In the genomic region with DNA sequence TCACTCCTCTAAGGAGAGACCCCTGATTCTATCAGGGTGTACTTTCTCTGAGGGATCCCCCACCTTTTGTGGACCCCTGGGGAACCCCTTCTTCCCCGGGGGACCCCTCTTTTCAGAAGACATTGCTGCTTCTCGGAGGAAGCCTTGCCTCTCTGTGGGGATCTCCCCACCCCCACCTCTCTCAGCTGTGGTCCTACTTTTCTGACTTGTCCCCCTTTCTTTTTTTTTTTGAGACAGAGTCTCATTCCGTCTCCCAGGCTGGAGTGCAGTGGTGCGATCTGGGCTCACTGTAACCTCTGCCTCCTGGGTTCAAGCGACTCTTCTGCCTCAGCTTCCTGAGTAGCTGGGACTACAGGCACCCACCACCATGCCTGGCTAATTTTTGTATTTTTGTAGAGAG, we compare ENCODE assay signal across 8 cellular contexts. TPM values are rescaled to one million over a fixed set of nuclear protein-coding genes. Genes with fewer than 3 reads are reported as not detected.
A peak's percentile ranks its signal among the peaks of the same experiment; 100 is the strongest.
DNase-seq lines count a peak whose midpoint lies in the region; ATAC-seq and TF ChIP-seq lines count a peak whose summit lies in the region.

No MANE protein-coding gene starts in this region.

- H3K4me1 ChIP-seq in HAP-1 = peaks cover 14% of the 10 kb centered on the region

- H3K9me3 ChIP-seq in HAP-1 (peaks cover 7% of the 10 kb centered on the region; the same call in 1 of the 2 replicates), T-helper 17 cell (ENCODE audit: control insufficient read depth, low read length, poor library complexity, severe bottlenecking) (no peaks in the 10 kb centered on the region)

- H3K4me3 Mint-ChIP-seq in T-helper 17 cell = peak overlapping the region; percentile 98

- H3K27me3 ChIP-seq in HAP-1 (ENCODE audit: low read depth) = no peaks in the 10 kb centered on the region

- in situ Hi-C loops in HAP-1 (cut with MboI; ENCODE audit: low sequenced_read_pairs) = no loop called here

- peak overlapping the region in 17 of 21 experiments; percentile 83 to 96 (median 92) for H3K27ac ChIP-seq in skin epidermis

- no peak for TF ChIP-seq CTCF in fibroblast of villous mesenchyme (IDR thresholded peaks at IDR 0.05; ENCODE audit: insufficient read depth, low read depth, low read length)

- H3K36me3 Mint-ChIP-seq in T-helper 17 cell (ENCODE audit: low read depth) = no peaks in the 10 kb centered on the region

- no peaks in the 10 kb centered on the region for H3K27me3 Mint-ChIP-seq in T-helper 17 cell

- peaks cover 52% of the 10 kb centered on the region for H3K4me1 Mint-ChIP-seq in T-helper 17 cell

- ATAC-seq in T-helper 17 cell (no peak), HG03280 (IDR thresholded peaks at IDR 0.05; ENCODE audit: unreplicated experiment) (no peak)

- no peaks in the 10 kb centered on the region for H3K36me3 ChIP-seq in HAP-1 (replicated peaks)

- H3K4me3 ChIP-seq in HAP-1 (peak overlapping the region; percentile 73), fibroblast of villous mesenchyme (ENCODE audit: low read depth, low read length) (peak overlapping the region; percentile 92), skin epidermis (peak overlapping the region; percentile 59 to 93 (median 84))

- DNase-seq in HAP-1 (ENCODE audit: low spot score in 2 of 2) = no peak
- no peak for DNase-seq in T-helper 17 cell
- DNase-seq in fibroblast of villous mesenchyme (ENCODE audit: low read depth) = no peak
- DNase-seq in foreskin melanocyte = no peak
- no peak for DNase-seq in NCI-H345 (lab: John Stamatoyannopoulos, UW)
- no peak for DNase-seq in hepatic stellate cell (ENCODE audit: low spot score)

- H3K27ac Mint-ChIP-seq in T-helper 17 cell = peak overlapping the region; percentile 99

RNA-seq across cellular contexts. Expression of gene GATAD2A, which starts 18.4 kb away (rescaled TPM):
- total RNA-seq in T-helper 17 cell (100 to 1,000 TPM; 129 to 153 TPM), fibroblast of villous mesenchyme (44.5 and 57.0 TPM in 2 replicates)
